Comparison of ENCODE assay signal across 10 cellular contexts in genomic region chr3:114214542-114215341, GRCh38. TPM values are rescaled to one million over a fixed set of nuclear protein-coding genes. Genes with fewer than 3 reads are reported as not detected.
DNase-seq lines count a peak whose midpoint lies in the region; ATAC-seq and TF ChIP-seq lines count a peak whose summit lies in the region.
"Had no signal": no experiment of that assay in that cellular context is flagged by ENCODE, and none has a peak within 500 bp of the region (broad histone marks: within the 10 kb centered on the region; RNA-seq: fewer than 3 reads in every experiment).

No MANE protein-coding gene starts in this region.

- peak overlapping the region; percentile 12 to 14 for H3K9ac ChIP-seq in mucosa of rectum (ENCODE audit: low read depth in 1 of 2, low read length in 2 of 2)

- peaks cover 11% of the 10 kb centered on the region for H3K36me3 Mint-ChIP-seq in activated T-helper 1 cell treated with anti-CD3 and anti-CD28 coated beads, Interleukin-12 subunit alpha, Interleukin-12 subunit beta, Interleukin-2, Interleukin-4 antibody, amounts not matched to agents 30 ng/mL and 10 ng/mL and 1 ng/mL, durations not matched to agents 14 hours and 24 hours and 36 hours (ENCODE audit: low read depth)

- H3K4me1 ChIP-seq in mucosa of rectum (ENCODE audit: control insufficient read depth in 2 of 2, insufficient read depth in 2 of 2, low read length in 2 of 2) (no peaks in the 10 kb centered on the region), tibial artery (peaks cover 0 to 3% (median 0%) of the 10 kb centered on the region in 4 donors)

- peak; percentile 35 for ATAC-seq in HG02759 (IDR thresholded peaks at IDR 0.05; ENCODE audit: unreplicated experiment)

- no peaks in the 10 kb centered on the region for H3K9me3 ChIP-seq in mucosa of rectum (ENCODE audit: control insufficient read depth in 2 of 2, low read length in 2 of 2)
- H3K9me3 ChIP-seq in tibial artery, result no peaks in the 10 kb centered on the region

- no peaks in the 10 kb centered on the region for H3K27me3 Mint-ChIP-seq in activated T-helper 1 cell treated with anti-CD3 and anti-CD28 coated beads, Interleukin-12 subunit alpha, Interleukin-12 subunit beta, Interleukin-2, Interleukin-4 antibody, amounts not matched to agents 30 ng/mL and 10 ng/mL and 1 ng/mL, durations not matched to agents 14 hours and 24 hours and 36 hours (ENCODE audit: insufficient read depth)

- H3K4me1 Mint-ChIP-seq in activated T-helper 1 cell treated with anti-CD3 and anti-CD28 coated beads, Interleukin-12 subunit alpha, Interleukin-12 subunit beta, Interleukin-2, Interleukin-4 antibody, amounts not matched to agents 30 ng/mL and 10 ng/mL and 1 ng/mL, durations not matched to agents 14 hours and 24 hours and 36 hours (ENCODE audit: low read depth), result peaks cover 6% of the 10 kb centered on the region

- DNase-seq in GM06990 (ENCODE audit: extremely low read depth, insufficient read length) (peak; percentile 30), SW 1271 (lab: John Stamatoyannopoulos, UW) (no peak), middle frontal gyrus (ENCODE audit: extremely low spot score, low spot score) (no peak), tibial artery (no peak)
- DNase-seq in activated T-helper 1 cell treated with anti-CD3 and anti-CD28 coated beads, Interleukin-12 subunit alpha, Interleukin-12 subunit beta, Interleukin-2, Interleukin-4 antibody, amounts not matched to agents 30 ng/mL and 10 ng/mL and 1 ng/mL, durations not matched to agents 14 hours and 24 hours and 36 hours (ENCODE audit: low spot score), result peak; percentile 31
- DNase-seq in stimulated activated CD4-positive, alpha-beta T cell treated with anti-CD3 and anti-CD28 coated beads, Interleukin-12 subunit alpha, Interleukin-12 subunit beta, amount 100 ng/mL, for 4 hours, result no peak

- peak overlapping the region; percentile 52 for H3K4me3 ChIP-seq in GM06990 (replicated peaks; ENCODE audit: low read depth, low read length)
- peak overlapping the region; percentile 36 to 59 for H3K4me3 ChIP-seq in mucosa of rectum (ENCODE audit: low read length in 2 of 2)
- H3K4me3 ChIP-seq in tibial artery, result peak overlapping the region in 1 of 2 donors; percentile 14

- H3K27me3 ChIP-seq in GM06990 (replicated peaks; ENCODE audit: control insufficient read depth, insufficient read depth, low read length), result no peaks in the 10 kb centered on the region
- no peaks in the 10 kb centered on the region for H3K27me3 ChIP-seq in mucosa of rectum (ENCODE audit: control insufficient read depth in 2 of 2, insufficient read depth in 2 of 2, low read length in 2 of 2)
- peaks cover 0 to 5% of the 10 kb centered on the region in 2 donors for H3K27me3 ChIP-seq in tibial artery

- H3K9me3 Mint-ChIP-seq in activated T-helper 1 cell treated with anti-CD3 and anti-CD28 coated beads, Interleukin-12 subunit alpha, Interleukin-12 subunit beta, Interleukin-2, Interleukin-4 antibody, amounts not matched to agents 30 ng/mL and 10 ng/mL and 1 ng/mL, durations not matched to agents 14 hours and 24 hours and 36 hours, result no peaks in the 10 kb centered on the region

- TF ChIP-seq CTCF in GM06990 (IDR thresholded peaks at IDR 0.05; ENCODE audit: insufficient read depth, low read length, poor library complexity, severe bottlenecking) (no peak), tibial artery (IDR thresholded peaks at IDR 0.05) (no peak)

- H3K27ac Mint-ChIP-seq in activated T-helper 1 cell treated with anti-CD3 and anti-CD28 coated beads, Interleukin-12 subunit alpha, Interleukin-12 subunit beta, Interleukin-2, Interleukin-4 antibody, amounts not matched to agents 30 ng/mL and 10 ng/mL and 1 ng/mL, durations not matched to agents 14 hours and 24 hours and 36 hours, result no peak overlapping the region

- H3K27ac ChIP-seq in mucosa of rectum (ENCODE audit: low read depth in 2 of 2, low read length in 2 of 2) (peak overlapping the region; percentile 60 to 76), tibial artery (no peak overlapping the region)

- no peaks in the 10 kb centered on the region for H3K36me3 ChIP-seq in GM06990 (ENCODE audit: control insufficient read depth, insufficient read depth, low read length)
- H3K36me3 ChIP-seq in mucosa of rectum (ENCODE audit: control insufficient read depth in 2 of 2, insufficient read depth in 2 of 2, low read length in 2 of 2), result no peaks in the 10 kb centered on the region
- H3K36me3 ChIP-seq in tibial artery, result no peaks in the 10 kb centered on the region

- H3K4me3 Mint-ChIP-seq in activated T-helper 1 cell treated with anti-CD3 and anti-CD28 coated beads, Interleukin-12 subunit alpha, Interleukin-12 subunit beta, Interleukin-2, Interleukin-4 antibody, amounts not matched to agents 30 ng/mL and 10 ng/mL and 1 ng/mL, durations not matched to agents 14 hours and 24 hours and 36 hours, result no peak overlapping the region

- intact Hi-C loops in activated T-helper 1 cell treated with anti-CD3 and anti-CD28 coated beads, Interleukin-12 subunit alpha, Interleukin-12 subunit beta, Interleukin-2, Interleukin-4 antibody, amounts not matched to agents 30 ng/mL and 10 ng/mL and 1 ng/mL, durations not matched to agents 14 hours and 24 hours and 36 hours (cut with micrococcal nuclease), result loop anchor here (1.0 to 10.0 kb wide), 7 partner anchors 93 to 932 kb away; partner anchors contain the start of genes ATP6V1A, CCDC191, NAA50 and QTRT2
- intact Hi-C loops in tibial artery (cut with DNase I; ENCODE audit: low total_unique reads), result no loop called here

RNA-seq across cellular contexts. Expression of gene ZNF80, which starts 22.6 kb away (rescaled TPM):
- 0.22 and 0.23 TPM in 2 replicates for total RNA-seq in activated T-helper 1 cell treated with anti-CD3 and anti-CD28 coated beads, Interleukin-12 subunit alpha, Interleukin-12 subunit beta, Interleukin-2, Interleukin-4 antibody, amounts not matched to agents 30 ng/mL and 10 ng/mL and 1 ng/mL, durations not matched to agents 14 hours and 24 hours and 36 hours
- total RNA-seq: fibroblast of villous mesenchyme, HT1080 had no signal

RNA-seq across cellular contexts. Expression of gene DRD3, which starts 35.9 kb away (rescaled TPM):
- not detected in 2 replicates for total RNA-seq in activated T-helper 1 cell treated with anti-CD3 and anti-CD28 coated beads, Interleukin-12 subunit alpha, Interleukin-12 subunit beta, Interleukin-2, Interleukin-4 antibody, amounts not matched to agents 30 ng/mL and 10 ng/mL and 1 ng/mL, durations not matched to agents 14 hours and 24 hours and 36 hours
- total RNA-seq: fibroblast of villous mesenchyme, HT1080 had no signal

Comparison
In these comparisons a context has a peak if more than half of its experiments do, and no peak if none do; other contexts are left out.
1. DNase-seq: peak in GM06990 (single experiment) and activated T-helper 1 cell treated with anti-CD3 and anti-CD28 coated beads, Interleukin-12 subunit alpha, Interleukin-12 subunit beta, Interleukin-2, Interleukin-4 antibody, amounts not matched to agents 30 ng/mL and 10 ng/mL and 1 ng/mL, durations not matched to agents 14 hours and 24 hours and 36 hours (single experiment); none in SW 1271 (0 of 2), middle frontal gyrus (single experiment), tibial artery (0 of 2) and stimulated activated CD4-positive, alpha-beta T cell treated with anti-CD3 and anti-CD28 coated beads, Interleukin-12 subunit alpha, Interleukin-12 subunit beta, amount 100 ng/mL, for 4 hours (single experiment).
2. H3K27ac ChIP-seq: peak in mucosa of rectum (2 of 2); none in tibial artery (0 of 2).